1 cellular context compared by ENCODE assay signal in the genomic region with DNA sequence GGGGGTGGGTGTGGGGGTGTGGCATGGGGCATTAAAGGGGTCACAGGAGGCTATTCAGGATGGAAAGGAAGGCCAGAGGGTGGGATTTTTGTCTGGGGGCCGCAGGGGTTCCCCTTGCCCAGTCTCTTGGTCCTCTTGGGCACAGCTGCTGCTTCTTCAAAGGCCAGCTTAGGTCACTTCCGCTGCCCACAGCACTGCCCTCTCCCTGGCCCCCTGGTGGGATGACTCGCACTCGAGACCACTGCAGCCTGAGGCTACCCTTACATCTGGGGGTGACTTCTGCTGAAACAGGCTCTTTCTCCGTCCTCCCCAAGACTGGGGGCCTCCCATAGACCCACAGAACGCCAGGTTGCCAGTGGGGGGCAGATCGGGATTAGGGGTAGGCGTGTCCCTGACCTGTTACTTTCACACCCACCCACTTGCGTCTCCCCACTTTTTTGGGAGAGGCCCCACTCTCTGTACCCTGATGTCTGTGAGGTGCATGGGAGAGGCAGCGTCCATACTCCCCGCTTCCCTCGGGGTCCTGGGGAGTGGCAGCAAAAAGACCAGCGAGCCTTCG.
TF ChIP-seq lines count a peak whose summit lies in the region.

No MANE protein-coding gene starts in this region.

TF ChIP-seq in H1, 55 proteins besides CTCF, POLR2A, EP300 and RAD21:
- no peak for TF ChIP-seq CBX8 (IDR thresholded peaks at IDR 0.05; ENCODE audit: borderline replicate concordance, low read depth, low read length)
- no peak for TF ChIP-seq MAFK (IDR thresholded peaks at IDR 0.05; ENCODE audit: low read depth, low read length)
- no peak for TF ChIP-seq HDAC6 (IDR thresholded peaks at IDR 0.05; ENCODE audit: low read depth, low read length)
- no peak for TF ChIP-seq POLR2AphosphoS5 (IDR thresholded peaks at IDR 0.05; ENCODE audit: low read depth, low read length)
